Comparison of ENCODE assay signal across 22 cellular contexts in genomic region chr7:90592036-90592435, GRCh38. TPM values are rescaled to one million over a fixed set of nuclear protein-coding genes. Genes with fewer than 3 reads are reported as not detected.
A peak's percentile ranks its signal among the peaks of the same experiment; 100 is the strongest.
DNase-seq lines count a peak whose midpoint lies in the region; ATAC-seq, FAIRE-seq and TF ChIP-seq lines count a peak whose summit lies in the region.
"Had no signal": no experiment of that assay in that cellular context is flagged by ENCODE, and none has a peak within 500 bp of the region (broad histone marks: within the 10 kb centered on the region; RNA-seq: fewer than 3 reads in every experiment).

No MANE protein-coding gene starts in this region.

- H3F3A ChIP-seq in SK-N-SH (replicated peaks; ENCODE audit: insufficient read depth): peaks cover 31% of the 10 kb centered on the region

- H2AFZ ChIP-seq in SK-N-SH (ENCODE audit: low read depth): 0 out of 2 replicates have a peak overlapping the region, but pooled peaks have one; percentile 2
- no peak overlapping the region for H2AFZ ChIP-seq in endothelial cell of umbilical vein (ENCODE audit: low read depth, low read length)

- H3K9me3 ChIP-seq in SK-N-SH (no peaks in the 10 kb centered on the region), endothelial cell of umbilical vein (replicated peaks; ENCODE audit: control insufficient read depth, insufficient read depth, low read length) (no peaks in the 10 kb centered on the region)
- H3K9me3 ChIP-seq: A549 had no signal

- FAIRE-seq in endothelial cell of umbilical vein (lab: Jason Lieb, UNC): peak; percentile 67
- FAIRE-seq: A549 had no signal

- no peak for TF ChIP-seq POLR2A in endothelial cell of umbilical vein (IDR thresholded peaks at IDR 0.05; ENCODE audit: low read depth, low read length)

- H3K27me3 ChIP-seq in SK-N-SH (ENCODE audit: insufficient read depth): no peaks in the 10 kb centered on the region
- H3K27me3 ChIP-seq in endothelial cell of umbilical vein (ENCODE audit: control insufficient read depth in 2 of 2, insufficient read depth in 2 of 2, low read length in 2 of 2): no peaks in the 10 kb centered on the region
- H3K27me3 ChIP-seq: BLaER1 treated with 17β-estradiol and CSF1 and Interleukin-3, amounts not matched to agents 10 nM and 100 nM had no signal

- dilution Hi-C loops in endothelial cell of umbilical vein (cut with MboI; ENCODE audit: extremely low pct_ligation_motif_present, low sequenced_read_pairs): no loop called here

- H3K79me2 ChIP-seq in SK-N-SH (ENCODE audit: insufficient read depth) (peaks cover 8% of the 10 kb centered on the region), endothelial cell of umbilical vein (ENCODE audit: control insufficient read depth, insufficient read depth, low read length) (peaks cover 7% of the 10 kb centered on the region)

- H3K9ac ChIP-seq in SK-N-SH (no peak overlapping the region), endothelial cell of umbilical vein (replicated peaks; ENCODE audit: extremely low read depth, insufficient read depth, low read length) (no peak overlapping the region)
- H3K9ac ChIP-seq: BLaER1 treated with 17β-estradiol and CSF1 and Interleukin-3, amounts not matched to agents 10 nM and 100 nM had no signal

- TF ChIP-seq EP300 in SK-N-SH (IDR thresholded peaks at IDR 0.05; ENCODE audit: borderline replicate concordance in 1 of 2, low read depth in 1 of 2, low read length in 1 of 2): no peak

- H4K20me1 ChIP-seq in SK-N-SH (ENCODE audit: insufficient read depth) (no peaks in the 10 kb centered on the region), endothelial cell of umbilical vein (replicated peaks; ENCODE audit: control insufficient read depth, extremely low read depth, insufficient read depth, low read length) (no peaks in the 10 kb centered on the region)
- H4K20me1 ChIP-seq: BLaER1 treated with 17β-estradiol and CSF1 and Interleukin-3, amounts not matched to agents 10 nM and 100 nM had no signal

- ATAC-seq in SK-N-SH treated with all-trans-retinoic acid at 6 μM for 48 hours: no peak
- ATAC-seq: A549; CD8-positive, alpha-beta T cell; Panc1; T-cell had no signal

- CTCF ChIA-PET in SK-N-SH (lab: Yijun Ruan, JAX) (no interaction called here), endothelial cell of umbilical vein (lab: Charles Lee) (no interaction called here)

- no TSS peak for BruUV-seq in endothelial cell of umbilical vein (replicated peaks; lab: Mats Ljungman, UMichigan)

- TF ChIP-seq CTCF in SK-N-SH (IDR thresholded peaks at IDR 0.05) (no peak), endothelial cell of umbilical vein (IDR thresholded peaks at IDR 0.05; ENCODE audit: extremely low read depth in 1 of 2, insufficient read depth in 1 of 2, low read depth in 1 of 2, low read length in 2 of 2) (no peak)

- intact Hi-C loops in endothelial cell of umbilical vein (cut with micrococcal nuclease): loop anchor here (10.0 kb wide), 2 partner anchors 137 to 873 kb away; no protein-coding TSS in a partner anchor

- no peak for TF ChIP-seq RAD21 in SK-N-SH (IDR thresholded peaks at IDR 0.05; ENCODE audit: low read length)

- H3K4me3 ChIP-seq in SK-N-SH (ENCODE audit: low read depth in 2 of 2, low read length in 1 of 2) (no peak overlapping the region), endothelial cell of umbilical vein (replicated peaks in 1 of 3; ENCODE audit: insufficient read depth in 1 of 3, low read depth in 1 of 3, low read length in 3 of 3) (no peak overlapping the region)
- H3K4me3 ChIP-seq: A549; BLaER1 treated with 17β-estradiol and CSF1 and Interleukin-3, amounts not matched to agents 10 nM and 100 nM had no signal

- H3K4me2 ChIP-seq in SK-N-SH (no peak overlapping the region; the same call in 1 of the 2 replicates), endothelial cell of umbilical vein (ENCODE audit: insufficient read depth, low read length) (no peak overlapping the region)
- H3K4me2 ChIP-seq: A549; BLaER1 treated with 17β-estradiol and CSF1 and Interleukin-3, amounts not matched to agents 10 nM and 100 nM had no signal

- no peaks in the 10 kb centered on the region for H3K36me3 ChIP-seq in SK-N-SH (replicated peaks in 1 of 2; ENCODE audit: control insufficient read depth in 1 of 2, insufficient read depth in 2 of 2, low read length in 1 of 2)
- H3K36me3 ChIP-seq in endothelial cell of umbilical vein (ENCODE audit: control insufficient read depth in 2 of 2, extremely low read depth in 1 of 2, insufficient read depth in 2 of 2, low read length in 2 of 2): no peaks in the 10 kb centered on the region

- H3K9me2 ChIP-seq in SK-N-SH: no peaks in the 10 kb centered on the region

- POLR2A ChIA-PET in SK-N-SH (lab: Yijun Ruan, JAX): no interaction called here
- POLR2A ChIA-PET in endothelial cell of umbilical vein (lab: Charles Lee): no interaction called here

- DNase-seq in SK-N-SH: no peak
- peak; percentile 22 for DNase-seq in LoVo (ENCODE audit: low spot score)
- DNase-seq in endothelial cell of umbilical vein (ENCODE audit: low read depth, low spot score): peak; percentile 3
- DNase-seq in renal cortical epithelial cell (ENCODE audit: low read depth): peak; percentile 68
- DNase-seq in stimulated activated naive CD4-positive, alpha-beta T cell treated with Interleukin-2 at 50 U/mL for 16 hours (lab: John Stamatoyannopoulos, UW): no peak
- no peak for DNase-seq in NCI-H345 (lab: John Stamatoyannopoulos, UW)
- no peak for DNase-seq in DMS53 treated with DMSO at 0.1 percent for 48 hours (lab: John Stamatoyannopoulos, UW; ENCODE audit: unreplicated experiment)
- DNase-seq: Calu3; CD8-positive, alpha-beta T cell; H7; KG1; MM.1S; NCI-H1105 treated with DMSO at 0.1 percent for 48 hours; NCI-H1694 treated with DMSO at 0.1 percent for 48 hours; NCI-H226; NCI-H524 treated with DMSO at 0.1 percent for 48 hours; Right ventricle myocardium superior; T-cell had no signal

- no peaks in the 10 kb centered on the region for H3K9me1 ChIP-seq in endothelial cell of umbilical vein (replicated peaks; ENCODE audit: control insufficient read depth, extremely low read depth, insufficient read depth, low read length)

- peak overlapping the region in 1 of 2 experiments; percentile 32; a peak in 2 of 4 replicates for H3K27ac ChIP-seq in SK-N-SH (ENCODE audit: low read depth in 2 of 2, low read length in 1 of 2)
- no peak overlapping the region for H3K27ac ChIP-seq in endothelial cell of umbilical vein (ENCODE audit: insufficient read depth, low read depth, low read length)
- H3K27ac ChIP-seq: A549; BLaER1 treated with 17β-estradiol and CSF1 and Interleukin-3, amounts not matched to agents 10 nM and 100 nM had no signal

- H3K4me1 ChIP-seq in SK-N-SH (ENCODE audit: control insufficient read depth in 1 of 2, insufficient read depth in 2 of 2, low read depth in 1 of 2, low read length in 1 of 2) (peaks cover 8 to 14% of the 10 kb centered on the region in 2 experiments), endothelial cell of umbilical vein (ENCODE audit: control insufficient read depth, extremely low read depth, insufficient read depth, low read length) (peaks cover 15% of the 10 kb centered on the region)

TF ChIP-seq in SK-N-SH, 30 proteins besides CTCF, POLR2A, EP300 and RAD21:
- TF ChIP-seq SIN3A (IDR thresholded peaks at IDR 0.05; ENCODE audit: borderline replicate concordance, low read depth, low read length): no peak
- peak; percentile 28; the same call in 1 of the 2 replicates for TF ChIP-seq FOSL2 (IDR thresholded peaks at IDR 0.05; ENCODE audit: borderline replicate concordance, low read depth)

TF ChIP-seq in SK-N-SH treated with all-trans-retinoic acid at 6 μM for 48 hours, 23 proteins besides CTCF, POLR2A, EP300 and RAD21 (continues in another document):
- TF ChIP-seq CSDC2 (CRISPR knock-in tag; IDR thresholded peaks at IDR 0.05) (no peak), ZC3H10 (CRISPR knock-in tag; IDR thresholded peaks at IDR 0.05) (no peak), ZNF8 (CRISPR knock-in tag; IDR thresholded peaks at IDR 0.05) (no peak), ESRRG (CRISPR knock-in tag; IDR thresholded peaks at IDR 0.05) (no peak), ZNF70 (CRISPR knock-in tag; IDR thresholded peaks at IDR 0.05) (no peak)

TF ChIP-seq in endothelial cell of umbilical vein, 7 proteins besides CTCF, POLR2A, EP300 and RAD21:
- TF ChIP-seq FOS (IDR thresholded peaks at IDR 0.05; ENCODE audit: borderline replicate concordance, insufficient read depth, low read length) (peak; percentile 48), MAX (IDR thresholded peaks at IDR 0.05; ENCODE audit: insufficient read depth, insufficient read length) (no peak)

RNA-seq across cellular contexts. Expression of gene CDK14, which starts 4.1 kb away (rescaled TPM):
- 13.9 and 15.6 TPM in 2 replicates for polyA plus RNA-seq in SK-N-SH (2012; rRNA removed)
- 21.5 and 23.1 TPM in 2 replicates for polyA plus RNA-seq in SK-N-SH (2012; cell fraction: cytosol; rRNA removed)
- 7.3 and 13.4 TPM in 2 replicates for polyA plus RNA-seq in SK-N-SH (2012; cell fraction: nucleus; rRNA removed)
- 34.2 and 41.5 TPM in 2 replicates for total RNA-seq in endothelial cell of umbilical vein
- polyA plus RNA-seq in endothelial cell of umbilical vein: 5.2 and 5.5 TPM in 2 replicates
- polyA plus RNA-seq in endothelial cell of umbilical vein (2011; cell fraction: cytosol; rRNA removed): 6.9 and 7.1 TPM in 2 replicates
- 14.8 and 15.2 TPM in 2 replicates for polyA plus RNA-seq in endothelial cell of umbilical vein (2011; cell fraction: nucleus; rRNA removed)
- 10.2 and 14.4 TPM in 2 replicates for polyA plus RNA-seq in endothelial cell of umbilical vein (2012)
- 54.6 and 66.3 TPM in 2 replicates for polyA minus RNA-seq in endothelial cell of umbilical vein
- 10.9 TPM for polyA minus RNA-seq in endothelial cell of umbilical vein (2011; cell fraction: cytosol; rRNA and poly(A)+ RNA removed)
- 123 and 184 TPM in 2 replicates for polyA minus RNA-seq in endothelial cell of umbilical vein (2011; cell fraction: nucleus; rRNA and poly(A)+ RNA removed)
- total RNA-seq in renal cortical epithelial cell: 30.2 and 32.8 TPM in 2 replicates

Comparison
In these comparisons a context has a peak if more than half of its experiments do, and no peak if none do; other contexts are left out.
1. DNase-seq: peak in LoVo (single experiment), endothelial cell of umbilical vein (single experiment) and renal cortical epithelial cell (single experiment); none in SK-N-SH (single experiment), stimulated activated naive CD4-positive, alpha-beta T cell treated with Interleukin-2 at 50 U/mL for 16 hours (single experiment), NCI-H345 (single experiment) and DMS53 treated with DMSO at 0.1 percent for 48 hours (single experiment).